9 cellular contexts compared by ENCODE assay signal in genomic region chr10:28241766-28242399, GRCh38.
DNase-seq lines count a peak whose midpoint lies in the region; ATAC-seq, FAIRE-seq and TF ChIP-seq lines count a peak whose summit lies in the region.
"Had no signal": no experiment of that assay in that cellular context is flagged by ENCODE, and none has a peak within 500 bp of the region (broad histone marks: within the 10 kb centered on the region; RNA-seq: fewer than 3 reads in every experiment).

No MANE protein-coding gene starts in this region.

- no peaks in the 10 kb centered on the region for H3K9me3 ChIP-seq in esophagus squamous epithelium

- intact Hi-C loops in esophagus squamous epithelium (cut with DNase I) = no loop called here

- WGBS in esophagus squamous epithelium, 2 donors = 17 to 20% methylated on average over 3 of the region's 3 CpGs

- TF ChIP-seq CTCF in esophagus squamous epithelium (IDR thresholded peaks at IDR 0.05) = peak; percentile 65 to 95 (median 90)

- peak overlapping the region in 1 of 10 donors; percentile 7 for H3K27ac Mint-ChIP-seq in naive thymus-derived CD8-positive, alpha-beta T cell
- H3K27ac Mint-ChIP-seq: activated naive CD8-positive, alpha-beta T cell had no signal

- peak; percentile 91 for FAIRE-seq in H54 (lab: Jason Lieb, UNC)

- peaks cover 16 to 40% (median 36%) of the 10 kb centered on the region in 4 donors for H3K4me1 Mint-ChIP-seq in naive thymus-derived CD8-positive, alpha-beta T cell

- H3K27me3 Mint-ChIP-seq in naive thymus-derived CD8-positive, alpha-beta T cell = no peaks in the 10 kb centered on the region
- H3K27me3 Mint-ChIP-seq: activated naive CD8-positive, alpha-beta T cell had no signal

- H3K4me3 ChIP-seq in esophagus squamous epithelium = no peak overlapping the region

- peaks cover 5 to 20% (median 17%) of the 10 kb centered on the region in 3 donors for H3K36me3 Mint-ChIP-seq in naive thymus-derived CD8-positive, alpha-beta T cell

- ATAC-seq in naive thymus-derived CD8-positive, alpha-beta T cell = peak; percentile 69 to 82

- peaks cover 0 to 12% (median 5%) of the 10 kb centered on the region in 9 donors for H3K9me3 Mint-ChIP-seq in naive thymus-derived CD8-positive, alpha-beta T cell

- no peak overlapping the region for H3K4me3 Mint-ChIP-seq in naive thymus-derived CD8-positive, alpha-beta T cell
- H3K4me3 Mint-ChIP-seq: activated naive CD8-positive, alpha-beta T cell had no signal

- POLR2A ChIA-PET in naive thymus-derived CD8-positive, alpha-beta T cell (lab: Charles Lee) = interaction anchor here (0.6 to 1.0 kb wide), 2 partner anchors 61 to 140 kb away, joined by 3 read pairs; partner anchors contain the start of gene MPP7

- TF ChIP-seq POLR2A in H54 (IDR thresholded peaks at IDR 0.05; ENCODE audit: low read depth, low read length) = no peak
- TF ChIP-seq POLR2A in esophagus squamous epithelium (IDR thresholded peaks at IDR 0.05) = no peak

- H3K27me3 ChIP-seq in esophagus squamous epithelium = no peaks in the 10 kb centered on the region

- H3K27ac ChIP-seq in esophagus squamous epithelium = no peak overlapping the region

- peaks cover 0 to 2% (median 0%) of the 10 kb centered on the region in 3 donors for H3K36me3 ChIP-seq in esophagus squamous epithelium

- DNase-seq in GDM1 (lab: John Stamatoyannopoulos, UW) = peak; percentile 13
- DNase-seq in H54 (ENCODE audit: insufficient read length, low spot score) = peak; percentile 28
- peak; percentile 1 for DNase-seq in NCI-H1417 treated with DMSO at 0.1 percent for 48 hours (lab: John Stamatoyannopoulos, UW)
- peak; percentile 49 for DNase-seq in activated CD4-positive, alpha-beta T cell treated with anti-CD3 and anti-CD28 coated beads for 48 hours
- no peak for DNase-seq in esophagus squamous epithelium (lab: John Stamatoyannopoulos, UW)
- DNase-seq in naive thymus-derived CD8-positive, alpha-beta T cell = peak in 7 of 10 donors; percentile 26 to 53 (median 40)
- no peak for DNase-seq in COR-L47 (lab: John Stamatoyannopoulos, UW)
- DNase-seq in NK-92 treated with Interleukin-12 subunit alpha and Interleukin-12 subunit beta, amount 100 ng/mL, for 24 hours (lab: John Stamatoyannopoulos, UW) = no peak

- H3K4me1 ChIP-seq in esophagus squamous epithelium = peaks cover 0 to 21% (median 0%) of the 10 kb centered on the region in 3 donors

Comparison
In these comparisons a context has a peak if more than half of its experiments do, and no peak if none do; other contexts are left out.
1. DNase-seq: peak in GDM1 (single experiment), H54 (single experiment), NCI-H1417 treated with DMSO at 0.1 percent for 48 hours (single experiment), activated CD4-positive, alpha-beta T cell treated with anti-CD3 and anti-CD28 coated beads for 48 hours (single experiment) and naive thymus-derived CD8-positive, alpha-beta T cell (7 of 10); none in esophagus squamous epithelium (single experiment), COR-L47 (single experiment) and NK-92 treated with Interleukin-12 subunit alpha and Interleukin-12 subunit beta, amount 100 ng/mL, for 24 hours (single experiment).